1 cellular context compared by ENCODE assay signal in genomic region chr6:31915351-31915750, GRCh38.
TF ChIP-seq lines count a peak whose summit lies in the region.

No MANE protein-coding gene starts in this region.

TF ChIP-seq in HepG2, 621 proteins besides CTCF, POLR2A, EP300 and RAD21:
- no peak for TF ChIP-seq CEBPG (CRISPR knock-in tag; IDR thresholded peaks at IDR 0.05)
- TF ChIP-seq ZNF7 (CRISPR knock-in tag; IDR thresholded peaks at IDR 0.05): no peak
- TF ChIP-seq ZNF12 (CRISPR knock-in tag; IDR thresholded peaks at IDR 0.05): peak; percentile 99
- no peak for TF ChIP-seq MAFG (CRISPR knock-in tag; IDR thresholded peaks at IDR 0.05)
- TF ChIP-seq NR2F2 (IDR thresholded peaks at IDR 0.05; ENCODE audit: borderline replicate concordance, low read depth): no peak
- peak; percentile 94 for TF ChIP-seq RBAK (CRISPR knock-in tag; IDR thresholded peaks at IDR 0.05)
